24 cellular contexts compared by ENCODE assay signal in the genomic region with DNA sequence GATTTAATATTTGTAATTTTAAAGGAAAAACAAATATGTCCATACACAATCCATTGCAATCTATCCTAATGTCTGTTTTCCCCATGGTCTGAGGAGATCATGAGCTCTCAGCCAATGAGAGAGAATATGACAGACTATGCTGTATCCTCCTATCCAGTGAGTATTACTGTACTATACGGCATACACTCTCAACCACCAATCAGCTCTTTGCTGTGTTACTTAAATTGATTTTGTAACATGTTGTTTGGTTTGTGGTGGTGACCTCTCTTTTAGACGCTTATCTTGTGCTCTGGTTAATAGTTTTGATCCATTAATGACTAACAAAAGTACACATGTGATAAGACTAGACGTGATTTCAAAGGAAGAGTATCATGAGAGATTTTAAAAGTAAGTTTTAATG.
DNase-seq lines count a peak whose midpoint lies in the region; ATAC-seq, FAIRE-seq and TF ChIP-seq lines count a peak whose summit lies in the region.
"Had no signal": no experiment of that assay in that cellular context is flagged by ENCODE, and none has a peak within 500 bp of the region (broad histone marks: within the 10 kb centered on the region; RNA-seq: fewer than 3 reads in every experiment).

No MANE protein-coding gene starts in this region.

- no peak overlapping the region for H3K4me3 Mint-ChIP-seq in activated naive CD4-positive, alpha-beta T cell treated with anti-CD3 and anti-CD28 coated beads, Interleukin-2, amount 50 U/mL, for 24 hours
- H3K4me3 Mint-ChIP-seq: CD8-positive, alpha-beta memory T cell; IgD-negative memory B cell had no signal

- H3K9me3 Mint-ChIP-seq in activated naive CD4-positive, alpha-beta T cell treated with anti-CD3 and anti-CD28 coated beads, Interleukin-2, amount 50 U/mL, for 24 hours = no peaks in the 10 kb centered on the region
- H3K9me3 Mint-ChIP-seq: CD8-positive, alpha-beta memory T cell; IgD-negative memory B cell had no signal

- peak; percentile 90 for ATAC-seq in body of pancreas
- no peak for ATAC-seq in omental fat pad (ENCODE audit: low FRiP score)
- ATAC-seq: Right ventricle myocardium inferior had no signal

- 18 to 29% methylated on average over 3 of the region's 3 CpGs for WGBS in body of pancreas, 2 donors
- WGBS in liver = 35% methylated on average over 3 of the region's 3 CpGs
- 12 to 64% (median 34%) methylated on average over 3 of the region's 3 CpGs for WGBS in small intestine, 3 donors

- H3K36me3 ChIP-seq in body of pancreas (replicated peaks in 1 of 2; ENCODE audit: insufficient read depth in 1 of 2, low read depth in 2 of 2) = no peaks in the 10 kb centered on the region
- no peaks in the 10 kb centered on the region for H3K36me3 ChIP-seq in liver (ENCODE audit: control insufficient read depth in 4 of 4, insufficient read depth in 3 of 4, low read depth in 1 of 4, low read length in 3 of 4)
- H3K36me3 ChIP-seq in small intestine (ENCODE audit: control insufficient read depth in 2 of 2, insufficient read depth in 2 of 2, low read length in 2 of 2) = no peaks in the 10 kb centered on the region
- H3K36me3 ChIP-seq: SJSA1 had no signal

- no peaks in the 10 kb centered on the region for H3K27me3 Mint-ChIP-seq in activated naive CD4-positive, alpha-beta T cell treated with anti-CD3 and anti-CD28 coated beads, Interleukin-2, amount 50 U/mL, for 24 hours
- H3K27me3 Mint-ChIP-seq: CD8-positive, alpha-beta memory T cell; IgD-negative memory B cell had no signal

- no peak overlapping the region for H3K9ac ChIP-seq in liver (ENCODE audit: low read depth in 1 of 2, low read length in 2 of 2)

- TF ChIP-seq RAD21 in liver (IDR thresholded peaks at IDR 0.05) = peak; percentile 33 to 42

- no peak for DNase-seq in activated naive CD4-positive, alpha-beta T cell (lab: John Stamatoyannopoulos, UW)
- DNase-seq in body of pancreas = peak in 1 of 4 donors; percentile 23
- peak; percentile 88 for DNase-seq in small intestine
- no peak for DNase-seq in activated CD4-positive, alpha-beta T cell treated with anti-CD3 and anti-CD28 coated beads for 48 hours
- DNase-seq in T1000 (lab: John Stamatoyannopoulos, UW) = no peak
- no peak for DNase-seq in omental fat pad (ENCODE audit: low spot score)
- DNase-seq: 8988T; Calu3; CD8-positive, alpha-beta memory T cell; DMS153; NCI-H1694 treated with DMSO at 0.1 percent for 48 hours; NCI-H2081 treated with DMSO at 0.1 percent for 48 hours; NCI-H2171 treated with DMSO at 0.1 percent for 48 hours; NCI-H446; NCI-H526; OCI-M1 had no signal

- no peak for TF ChIP-seq POLR2A in body of pancreas (IDR thresholded peaks at IDR 0.05)

- no peak overlapping the region for H3K27ac ChIP-seq in body of pancreas
- H3K27ac ChIP-seq in liver (ENCODE audit: low read depth in 1 of 2, low read length in 2 of 2) = peak overlapping the region; percentile 24 to 51
- peak overlapping the region in 1 of 2 donors; percentile 54 for H3K27ac ChIP-seq in small intestine (ENCODE audit: low read depth in 1 of 2, low read length in 1 of 2)
- H3K27ac ChIP-seq: C4-2B, SJSA1 had no signal

- H3K36me3 Mint-ChIP-seq in activated naive CD4-positive, alpha-beta T cell treated with anti-CD3 and anti-CD28 coated beads, Interleukin-2, amount 50 U/mL, for 24 hours = no peaks in the 10 kb centered on the region
- H3K36me3 Mint-ChIP-seq: CD8-positive, alpha-beta memory T cell had no signal

- H3K4me1 Mint-ChIP-seq in activated naive CD4-positive, alpha-beta T cell treated with anti-CD3 and anti-CD28 coated beads, Interleukin-2, amount 50 U/mL, for 24 hours = peaks cover 26% of the 10 kb centered on the region

- intact Hi-C loops in body of pancreas (cut with DNase I) = no loop called here

- H3K4me3 ChIP-seq in body of pancreas = no peak overlapping the region
- H3K4me3 ChIP-seq in liver (ENCODE audit: low read depth in 1 of 3, low read length in 3 of 3) = no peak overlapping the region
- H3K4me3 ChIP-seq in small intestine (ENCODE audit: low read depth in 1 of 2, low read length in 2 of 2) = no peak overlapping the region
- H3K4me3 ChIP-seq: SJSA1 had no signal

- no peak for TF ChIP-seq CTCF in body of pancreas (IDR thresholded peaks at IDR 0.05)
- no peak for TF ChIP-seq CTCF in liver (IDR thresholded peaks at IDR 0.05; ENCODE audit: low read depth, low read length, missing input control)
- no peak for TF ChIP-seq CTCF in omental fat pad (IDR thresholded peaks at IDR 0.05)

- no peak for FAIRE-seq in small intestine (lab: Jason Lieb, UNC)
- FAIRE-seq: GM12892, HTR-8/SVneo had no signal

- H3K9me3 ChIP-seq in body of pancreas = no peaks in the 10 kb centered on the region
- H3K9me3 ChIP-seq in liver (ENCODE audit: control insufficient read depth in 4 of 4, low read length in 3 of 4) = no peaks in the 10 kb centered on the region
- H3K9me3 ChIP-seq in small intestine (ENCODE audit: control insufficient read depth, low read depth) = no peaks in the 10 kb centered on the region
- H3K9me3 ChIP-seq: SJSA1 had no signal

- H3K4me1 ChIP-seq in body of pancreas = peaks cover 14% of the 10 kb centered on the region
- peaks cover 0 to 14% (median 8%) of the 10 kb centered on the region in 4 donors for H3K4me1 ChIP-seq in liver (ENCODE audit: control insufficient read depth in 4 of 4, insufficient read depth in 4 of 4, low read length in 3 of 4)
- H3K4me1 ChIP-seq in small intestine (ENCODE audit: control insufficient read depth in 2 of 2, insufficient read depth in 1 of 2, low read depth in 1 of 2, low read length in 1 of 2) = peaks cover 0 to 7% of the 10 kb centered on the region in 2 donors
- H3K4me1 ChIP-seq: SJSA1 had no signal

- no peaks in the 10 kb centered on the region for H3K27me3 ChIP-seq in body of pancreas
- no peaks in the 10 kb centered on the region for H3K27me3 ChIP-seq in liver (ENCODE audit: control insufficient read depth in 4 of 4, insufficient read depth in 4 of 4, low read length in 3 of 4)
- no peaks in the 10 kb centered on the region for H3K27me3 ChIP-seq in small intestine (ENCODE audit: control insufficient read depth in 2 of 2, insufficient read depth in 2 of 2, low read length in 2 of 2)
- H3K27me3 ChIP-seq: SJSA1 had no signal

- H3K27ac Mint-ChIP-seq in activated naive CD4-positive, alpha-beta T cell treated with anti-CD3 and anti-CD28 coated beads, Interleukin-2, amount 50 U/mL, for 24 hours = peak overlapping the region; percentile 37
- H3K27ac Mint-ChIP-seq: CD8-positive, alpha-beta memory T cell; IgD-negative memory B cell had no signal

TF ChIP-seq in liver, 16 proteins besides CTCF, POLR2A, EP300 and RAD21 (continues in another document):
- TF ChIP-seq EGR1 (IDR thresholded peaks at IDR 0.05; ENCODE audit: low read depth in 2 of 2) = no peak
- peak; percentile 43 for TF ChIP-seq REST (IDR thresholded peaks at IDR 0.05)
- peak; percentile 57 to 72 for TF ChIP-seq HNF4A (conservative IDR thresholded peaks at IDR 0.05)
- TF ChIP-seq YY1 (IDR thresholded peaks at IDR 0.05) = peak; percentile 88
- TF ChIP-seq HNF4G (IDR thresholded peaks at IDR 0.05) = no peak
- TF ChIP-seq NR2F2 (IDR thresholded peaks at IDR 0.05) = peak; percentile 14
- no peak for TF ChIP-seq TAF1 (conservative IDR thresholded peaks at IDR 0.05)
- TF ChIP-seq ZBTB33 (IDR thresholded peaks at IDR 0.05) = peak; percentile 60
- TF ChIP-seq GABPA (IDR thresholded peaks at IDR 0.05 in 1 of 2, conservative IDR thresholded peaks at IDR 0.05 in 1 of 2) = no peak
- TF ChIP-seq, protein P1, sequence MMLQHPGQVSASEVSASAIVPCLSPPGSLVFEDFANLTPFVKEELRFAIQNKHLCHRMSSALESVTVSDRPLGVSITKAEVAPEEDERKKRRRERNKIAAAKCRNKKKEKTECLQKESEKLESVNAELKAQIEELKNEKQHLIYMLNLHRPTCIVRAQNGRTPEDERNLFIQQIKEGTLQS (IDR thresholded peaks at IDR 0.05) = peak; percentile 59
- peak; percentile 82 for TF ChIP-seq FOXA2 (IDR thresholded peaks at IDR 0.05)

Comparison
In these comparisons a context has a peak if more than half of its experiments do, and no peak if none do; other contexts are left out.
1. H3K27ac ChIP-seq: peak in liver (2 of 2); none in body of pancreas (0 of 4).